20 cellular contexts compared by ENCODE assay signal in the genomic region with DNA sequence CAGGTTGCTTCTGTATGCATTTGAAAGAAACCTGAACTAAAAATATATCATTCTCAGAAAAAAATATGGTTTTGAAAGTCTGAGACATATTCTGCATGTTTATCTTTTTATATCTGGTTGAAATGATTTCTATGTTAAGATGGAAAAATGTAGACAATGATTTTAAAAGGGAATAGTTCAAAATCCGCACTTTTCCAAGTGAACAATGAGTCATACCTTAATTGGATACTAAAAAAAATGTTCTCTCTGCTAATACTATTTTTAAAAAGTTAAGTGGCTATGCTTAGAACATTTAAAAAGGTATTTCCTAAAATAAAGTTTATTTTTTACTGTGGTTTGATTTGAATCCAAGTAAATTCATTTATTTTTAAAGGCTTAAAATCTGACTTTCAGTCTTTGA.
DNase-seq lines count a peak whose midpoint lies in the region; ATAC-seq, FAIRE-seq and TF ChIP-seq lines count a peak whose summit lies in the region.
"Had no signal": no experiment of that assay in that cellular context is flagged by ENCODE, and none has a peak within 500 bp of the region (broad histone marks: within the 10 kb centered on the region; RNA-seq: fewer than 3 reads in every experiment).

No MANE protein-coding gene starts in this region.

- DNase-seq in EH (ENCODE audit: low read depth) (peak; percentile 27), foreskin keratinocyte (no peak), pancreas (no peak), NCI-H2196 (lab: John Stamatoyannopoulos, UW; ENCODE audit: unreplicated experiment) (no peak), NCI-H2107 treated with DMSO at 0.1 percent for 48 hours (lab: John Stamatoyannopoulos, UW; ENCODE audit: unreplicated experiment) (no peak), hepatocyte (ENCODE audit: low spot score) (no peak)
- DNase-seq in stimulated activated naive CD4-positive, alpha-beta T cell (lab: John Stamatoyannopoulos, UW) = no peak
- DNase-seq: 8988T; Calu3; CD8-positive, alpha-beta T cell; DMS79 treated with DMSO at 0.1 percent for 48 hours; EL; GOT3; H7; HFFc6 had no signal

- WGBS in pancreas, 2 donors = 44 to 47% methylated on average over 1 of the region's 1 CpG
- WGBS in hepatocyte (ENCODE audit: low lambda C conversion rate, missing lambda C conversion rate) = 76% methylated on average over 1 of the region's 1 CpG

- no peak overlapping the region for H3K4me2 ChIP-seq in hepatocyte
- H3K4me2 ChIP-seq: BLaER1 treated with 17β-estradiol and CSF1 and Interleukin-3, amounts not matched to agents 10 nM and 100 nM had no signal

- H3K79me2 ChIP-seq in hepatocyte = no peaks in the 10 kb centered on the region

- peak; percentile 37 for FAIRE-seq in pancreas (lab: Jason Lieb, UNC)
- FAIRE-seq: GM12878, HTR-8/SVneo had no signal

- H2AFZ ChIP-seq in hepatocyte = no peak overlapping the region

- H3K4me1 ChIP-seq in foreskin keratinocyte (no peaks in the 10 kb centered on the region), pancreas (no peaks in the 10 kb centered on the region), hepatocyte (ENCODE audit: insufficient read depth) (no peaks in the 10 kb centered on the region)
- H3K4me1 ChIP-seq: BLaER1 treated with 17β-estradiol and CSF1 and Interleukin-3, amounts not matched to agents 10 nM and 100 nM had no signal

- H3K9me3 ChIP-seq in pancreas = no peaks in the 10 kb centered on the region
- no peaks in the 10 kb centered on the region for H3K9me3 ChIP-seq in hepatocyte (ENCODE audit: low read depth)
- H3K9me3 ChIP-seq: BLaER1 treated with 17β-estradiol and CSF1 and Interleukin-3, amounts not matched to agents 10 nM and 100 nM had no signal

- peak; percentile 61 for ATAC-seq in SK-N-SH treated with all-trans-retinoic acid at 6 μM for 48 hours
- no peak for ATAC-seq in foreskin keratinocyte
- ATAC-seq in pancreas = no peak
- ATAC-seq: CD8-positive, alpha-beta T cell; GM12878; HCT116 had no signal

- H3K4me3 ChIP-seq in pancreas (no peak overlapping the region), hepatocyte (no peak overlapping the region)
- H3K4me3 ChIP-seq: BLaER1 treated with 17β-estradiol and CSF1 and Interleukin-3, amounts not matched to agents 10 nM and 100 nM; GM12878 had no signal

- H3K36me3 ChIP-seq in pancreas (no peaks in the 10 kb centered on the region), hepatocyte (replicated peaks; ENCODE audit: insufficient read depth, low read depth) (no peaks in the 10 kb centered on the region)
- H3K36me3 ChIP-seq: BLaER1 treated with 17β-estradiol and CSF1 and Interleukin-3, amounts not matched to agents 10 nM and 100 nM had no signal

- no peaks in the 10 kb centered on the region for H4K20me1 ChIP-seq in hepatocyte (ENCODE audit: insufficient read depth, poor library complexity, severe bottlenecking)
- H4K20me1 ChIP-seq: BLaER1 treated with 17β-estradiol and CSF1 and Interleukin-3, amounts not matched to agents 10 nM and 100 nM had no signal

- TF ChIP-seq CTCF in foreskin keratinocyte (conservative IDR thresholded peaks at IDR 0.05) (no peak), pancreas (IDR thresholded peaks at IDR 0.05) (no peak), hepatocyte (IDR thresholded peaks at IDR 0.05; ENCODE audit: poor library complexity) (no peak)

- H3K27me3 ChIP-seq in foreskin keratinocyte (no peaks in the 10 kb centered on the region), pancreas (no peaks in the 10 kb centered on the region), hepatocyte (no peaks in the 10 kb centered on the region)
- H3K27me3 ChIP-seq: BLaER1 treated with 17β-estradiol and CSF1 and Interleukin-3, amounts not matched to agents 10 nM and 100 nM had no signal

- intact Hi-C loops in pancreas (cut with DNase I) = no loop called here

- no peaks in the 10 kb centered on the region for H3K9me2 ChIP-seq in hepatocyte (replicated peaks; ENCODE audit: insufficient read depth)

- H3K27ac ChIP-seq in foreskin keratinocyte (peak overlapping the region; percentile 12), pancreas (no peak overlapping the region), hepatocyte (no peak overlapping the region)
- H3K27ac ChIP-seq: BLaER1 treated with 17β-estradiol and CSF1 and Interleukin-3, amounts not matched to agents 10 nM and 100 nM had no signal

TF ChIP-seq in SK-N-SH treated with all-trans-retinoic acid at 6 μM for 48 hours, 23 proteins besides CTCF, POLR2A, EP300 and RAD21:
- TF ChIP-seq ISL1 (CRISPR knock-in tag; IDR thresholded peaks at IDR 0.05) (peak; percentile 38; the same call in 1 of the 2 replicates), SNAI2 (CRISPR knock-in tag; IDR thresholded peaks at IDR 0.05) (no peak), GLIS3 (CRISPR knock-in tag; IDR thresholded peaks at IDR 0.05) (no peak), TOX (CRISPR knock-in tag; IDR thresholded peaks at IDR 0.05; ENCODE audit: borderline replicate concordance) (no peak), ZC3H10 (CRISPR knock-in tag; IDR thresholded peaks at IDR 0.05) (no peak), ARNTL (CRISPR knock-in tag; IDR thresholded peaks at IDR 0.05; ENCODE audit: borderline replicate concordance, low read depth) (no peak), ZFP3 (CRISPR knock-in tag; IDR thresholded peaks at IDR 0.05) (no peak)
